7 cellular contexts compared by ENCODE assay signal in the genomic region with DNA sequence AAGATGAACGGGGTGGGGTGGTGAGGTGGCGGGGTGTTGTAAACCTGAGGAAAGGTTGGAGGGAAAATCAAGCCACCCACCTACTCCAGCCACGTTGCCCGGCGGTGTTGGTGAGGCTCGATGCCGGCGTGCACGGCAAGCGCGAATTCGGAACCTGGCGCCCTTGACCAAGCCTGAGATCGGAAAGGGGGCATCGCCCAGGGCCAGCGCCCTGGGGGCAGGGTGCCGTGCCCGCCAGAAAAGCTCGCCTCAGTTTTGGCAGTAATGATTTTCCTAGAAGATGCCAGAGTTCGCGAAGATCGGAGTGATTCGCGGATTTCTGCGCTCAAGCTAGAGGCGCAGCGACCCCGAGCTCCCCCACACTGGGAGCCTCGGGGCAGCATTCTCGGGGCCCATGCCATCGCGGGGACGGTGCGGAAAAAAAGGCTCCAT. TPM values are rescaled to one million over a fixed set of nuclear protein-coding genes. Genes with fewer than 3 reads are reported as not detected.
A peak's percentile ranks its signal among the peaks of the same experiment; 100 is the strongest.
DNase-seq lines count a peak whose midpoint lies in the region; ATAC-seq, FAIRE-seq and TF ChIP-seq lines count a peak whose summit lies in the region.

No MANE protein-coding gene starts in this region.

- H3K18ac ChIP-seq in H1 (ENCODE audit: extremely low read depth, low read length) (peak overlapping the region; percentile 32), mesendoderm (ENCODE audit: low read length) (no peak overlapping the region)

- H3K27ac Mint-ChIP-seq in activated T-helper 2 cell treated with anti-CD3 and anti-CD28 coated beads, Interferon-gamma antibody, Interleukin-2, Interleukin-4, amounts not matched to agents 10 μg/mL and 5 μg/mL and 100 μg/mL, durations not matched to agents 14 hours and 24 hours and 36 hours: no peak overlapping the region

- H3K27me3 Mint-ChIP-seq in activated T-helper 2 cell treated with anti-CD3 and anti-CD28 coated beads, Interferon-gamma antibody, Interleukin-2, Interleukin-4, amounts not matched to agents 10 μg/mL and 5 μg/mL and 100 μg/mL, durations not matched to agents 14 hours and 24 hours and 36 hours (ENCODE audit: low read depth): peaks cover 52% of the 10 kb centered on the region

- no peaks in the 10 kb centered on the region for H4K20me1 ChIP-seq in H1 (replicated peaks in 1 of 2; ENCODE audit: control insufficient read depth in 1 of 2, insufficient read depth in 2 of 2, low read length in 2 of 2)

- TF ChIP-seq CTCF in H1 (IDR thresholded peaks at IDR 0.05; ENCODE audit: control extremely low read depth in 1 of 3, insufficient read depth in 1 of 3, low read depth in 1 of 3, low read length in 3 of 3) (no peak), GM10248 (IDR thresholded peaks at IDR 0.05; ENCODE audit: control extremely low read depth, extremely low read depth, low read depth, missing control alignments) (no peak)

- peak overlapping the region; percentile 26 for H4K8ac ChIP-seq in H1 (ENCODE audit: extremely low read depth, insufficient read depth, low read length)
- H4K8ac ChIP-seq in mesendoderm (ENCODE audit: low read depth, low read length): no peak overlapping the region

- peak overlapping the region; percentile 71 for H3K9ac ChIP-seq in HUES64 (ENCODE audit: low read depth, low read length)
- H3K9ac ChIP-seq in H1 (replicated peaks in 1 of 4; ENCODE audit: extremely low read depth in 1 of 4, low read depth in 3 of 4, low read length in 3 of 4): peak overlapping the region in 3 of 4 experiments; percentile 48 to 61 (median 52); a peak in 5 of 7 replicates
- peak overlapping the region; percentile 40 for H3K9ac ChIP-seq in mesendoderm (ENCODE audit: low read length)

- TF ChIP-seq RAD21 in H1 (IDR thresholded peaks at IDR 0.05 in 1 of 2, conservative IDR thresholded peaks at IDR 0.05 in 1 of 2; ENCODE audit: low read depth in 2 of 2, low read length in 2 of 2): no peak

- H2BK120ac ChIP-seq in H1 (replicated peaks; ENCODE audit: low read depth, low read length) (no peak overlapping the region), mesendoderm (ENCODE audit: low read depth, low read length) (no peak overlapping the region)

- no peak overlapping the region for H3K14ac ChIP-seq in H1 (ENCODE audit: insufficient read length)

- no peaks in the 10 kb centered on the region for H3K79me2 ChIP-seq in H1 (ENCODE audit: control insufficient read depth in 1 of 2, insufficient read depth in 2 of 2, low read length in 2 of 2)
- H3K79me2 ChIP-seq in mesendoderm (ENCODE audit: control insufficient read depth, insufficient read depth, low read length): no peaks in the 10 kb centered on the region

- H3K9me3 ChIP-seq in HUES64 (ENCODE audit: insufficient read depth, low read depth, low read length) (no peaks in the 10 kb centered on the region), H1 (ENCODE audit: insufficient read depth in 2 of 2, low read depth in 1 of 2, low read length in 1 of 2) (no peaks in the 10 kb centered on the region), thymus (ENCODE audit: control insufficient read depth) (no peaks in the 10 kb centered on the region)

- H3K23ac ChIP-seq in H1 (ENCODE audit: insufficient read length) (no peak overlapping the region), mesendoderm (ENCODE audit: low read length) (peak overlapping the region; percentile 18)

- peak overlapping the region; percentile 55; the same call in 1 of the 2 replicates for H2AFZ ChIP-seq in H1 (ENCODE audit: low read length)

- H4K5ac ChIP-seq in H1 (ENCODE audit: insufficient read length, low read depth, low read length): no peak overlapping the region
- H4K5ac ChIP-seq in mesendoderm (ENCODE audit: low read length): no peak overlapping the region

- H3K4me1 Mint-ChIP-seq in activated T-helper 2 cell treated with anti-CD3 and anti-CD28 coated beads, Interferon-gamma antibody, Interleukin-2, Interleukin-4, amounts not matched to agents 10 μg/mL and 5 μg/mL and 100 μg/mL, durations not matched to agents 14 hours and 24 hours and 36 hours (ENCODE audit: low read depth): peaks cover 2% of the 10 kb centered on the region

- H3K4me3 ChIP-seq in HUES64 (ENCODE audit: low read length) (peak overlapping the region; percentile 69), H1 (ENCODE audit: extremely low read depth in 1 of 4, insufficient read depth in 2 of 4, low read depth in 3 of 4, low read length in 4 of 4) (peak overlapping the region; percentile 45 to 80 (median 64)), mesendoderm (ENCODE audit: low read length) (no peak overlapping the region), thymus (ENCODE audit: low read length) (peak overlapping the region; percentile 34)

- DNase-seq in H1 (ENCODE audit: low read depth in 1 of 2, low spot score in 2 of 2): peak in 1 of 2 experiments; percentile 76
- no peak for DNase-seq in mesendoderm
- DNase-seq in activated T-helper 2 cell treated with anti-CD3 and anti-CD28 coated beads, Interferon-gamma antibody, Interleukin-2, Interleukin-4, amounts not matched to agents 10 μg/mL and 5 μg/mL and 100 μg/mL, durations not matched to agents 14 hours and 24 hours and 36 hours (ENCODE audit: low spot score): no peak
- DNase-seq in GM10248 (ENCODE audit: extremely low spot score): no peak

- H2AK5ac ChIP-seq in H1 (ENCODE audit: low read depth, low read length): no peak overlapping the region
- H2AK5ac ChIP-seq in mesendoderm (ENCODE audit: low read length): no peak overlapping the region

- POLR2A ChIA-PET in H1 (lab: Charles Lee; ENCODE audit: partially characterized antibody): no interaction called here
- POLR2A ChIA-PET in GM10248 (lab: Yijun Ruan, JAX): no interaction called here

- H3K56ac ChIP-seq in H1 (replicated peaks; ENCODE audit: insufficient read length, low read depth, low read length) (no peak overlapping the region), mesendoderm (ENCODE audit: low read length) (peak overlapping the region; percentile 80)

- intact Hi-C loops in activated T-helper 2 cell treated with anti-CD3 and anti-CD28 coated beads, Interferon-gamma antibody, Interleukin-2, Interleukin-4, amounts not matched to agents 10 μg/mL and 5 μg/mL and 100 μg/mL, durations not matched to agents 14 hours and 24 hours and 36 hours (cut with micrococcal nuclease): no loop called here

- H3K4me2 ChIP-seq in H1 (ENCODE audit: insufficient read depth in 1 of 2, low read depth in 2 of 2, low read length in 2 of 2): peak overlapping the region; percentile 86 to 95
- H3K4me2 ChIP-seq in mesendoderm (ENCODE audit: low read length): peak overlapping the region; percentile 69

- H3K4me3 Mint-ChIP-seq in activated T-helper 2 cell treated with anti-CD3 and anti-CD28 coated beads, Interferon-gamma antibody, Interleukin-2, Interleukin-4, amounts not matched to agents 10 μg/mL and 5 μg/mL and 100 μg/mL, durations not matched to agents 14 hours and 24 hours and 36 hours (ENCODE audit: low read depth): no peak overlapping the region

- H3K4me1 ChIP-seq in HUES64 (ENCODE audit: insufficient read depth, low read length) (peaks cover 25% of the 10 kb centered on the region), H1 (replicated peaks in 1 of 4; ENCODE audit: control insufficient read depth in 3 of 4, insufficient read depth in 4 of 4, low read length in 3 of 4) (peaks cover 2 to 13% (median 5%) of the 10 kb centered on the region in 4 experiments; a peak in 5 of 7 replicates), mesendoderm (ENCODE audit: control insufficient read depth, low read depth, low read length) (no peaks in the 10 kb centered on the region), thymus (ENCODE audit: control insufficient read depth, insufficient read depth, low read length) (no peaks in the 10 kb centered on the region)

- H3K9me3 Mint-ChIP-seq in activated T-helper 2 cell treated with anti-CD3 and anti-CD28 coated beads, Interferon-gamma antibody, Interleukin-2, Interleukin-4, amounts not matched to agents 10 μg/mL and 5 μg/mL and 100 μg/mL, durations not matched to agents 14 hours and 24 hours and 36 hours: no peaks in the 10 kb centered on the region

- whole genome bisulfite sequencing in HUES64: 11% methylated on average over 32 of the region's 34 CpGs
- 5% methylated on average over 34 of the region's 34 CpGs; no CpG with 5 or more reads in 1 of the 2 experiments for WGBS in H1 (ENCODE audit: extremely low coverage in 1 of 2, insufficient coverage in 1 of 2, insufficient read length in 1 of 2, insufficient replicate concordance in 2 of 2, low coverage in 1 of 2, low lambda C conversion rate in 2 of 2, missing lambda C conversion rate in 1 of 2), 2 experiments
- WGBS in mesendoderm (ENCODE audit: extremely low coverage, insufficient coverage, low lambda C conversion rate): no CpG with 5 or more reads among the region's 34 CpGs
- WGBS in thymus: 6% methylated on average over 34 of the region's 34 CpGs

- H2BK12ac ChIP-seq in H1 (ENCODE audit: low read depth, low read length): peak overlapping the region; percentile 80; the same call in 1 of the 2 replicates

- CTCF ChIA-PET in H1 (lab: Charles Lee; ENCODE audit: partially characterized antibody): interaction anchor here (0.6 to 3.3 kb wide), 2 partner anchors 84 to 209 kb away, joined by 3 to 9 read pairs; no protein-coding TSS in a partner anchor
- CTCF ChIA-PET in GM10248 (lab: Yijun Ruan, JAX): no interaction called here

- H3K79me1 ChIP-seq in H1 (ENCODE audit: low read depth, low read length) (no peaks in the 10 kb centered on the region), mesendoderm (ENCODE audit: low read length) (no peaks in the 10 kb centered on the region)

- TF ChIP-seq POLR2A in H1 (IDR thresholded peaks at IDR 0.05; ENCODE audit: control extremely low read depth in 1 of 2, low read depth in 2 of 2, low read length in 2 of 2): no peak

- H3K27ac ChIP-seq in HUES64 (ENCODE audit: low read depth, low read length): no peak overlapping the region
- H3K27ac ChIP-seq in H1 (ENCODE audit: low read depth, low read length): no peak overlapping the region
- H3K27ac ChIP-seq in mesendoderm (ENCODE audit: low read depth, low read length): no peak overlapping the region
- H3K27ac ChIP-seq in thymus (ENCODE audit: low read depth): no peak overlapping the region

- no peak overlapping the region; the same call in 1 of the 2 replicates for H2BK20ac ChIP-seq in H1 (ENCODE audit: low read length)

- H3K36me3 ChIP-seq in HUES64 (ENCODE audit: insufficient read depth, low read length): no peaks in the 10 kb centered on the region
- no peaks in the 10 kb centered on the region for H3K36me3 ChIP-seq in H1 (ENCODE audit: control insufficient read depth in 2 of 4, insufficient read depth in 4 of 4, low read length in 3 of 4)
- no peaks in the 10 kb centered on the region for H3K36me3 ChIP-seq in mesendoderm (ENCODE audit: control insufficient read depth, insufficient read depth, low read length)
- no peaks in the 10 kb centered on the region for H3K36me3 ChIP-seq in thymus (ENCODE audit: control insufficient read depth, insufficient read depth)

- H2BK5ac ChIP-seq in H1 (ENCODE audit: low read depth, low read length) (no peak overlapping the region), mesendoderm (ENCODE audit: low read length) (no peak overlapping the region)

- H2BK15ac ChIP-seq in H1 (ENCODE audit: low read length): no peak overlapping the region
- no peak overlapping the region for H2BK15ac ChIP-seq in mesendoderm (replicated peaks; ENCODE audit: low read depth)

- peaks cover 14% of the 10 kb centered on the region for H3K23me2 ChIP-seq in H1 (ENCODE audit: low read depth, low read length)

- H3K4ac ChIP-seq in H1 (replicated peaks; ENCODE audit: insufficient read length, low read depth, low read length): no peak overlapping the region
- H3K4ac ChIP-seq in mesendoderm (ENCODE audit: low read depth, low read length): no peak overlapping the region

- no peak overlapping the region for H4K91ac ChIP-seq in H1 (replicated peaks; ENCODE audit: insufficient read length, low read length)

- no peak for FAIRE-seq in H1 (lab: Jason Lieb, UNC)

- TF ChIP-seq EP300 in H1 (IDR thresholded peaks at IDR 0.05; ENCODE audit: borderline replicate concordance in 1 of 2, low read depth in 2 of 2, low read length in 2 of 2): no peak

- H3K27me3 ChIP-seq in HUES64 (ENCODE audit: insufficient read depth, low read length): peaks cover 70% of the 10 kb centered on the region
- H3K27me3 ChIP-seq in H1 (replicated peaks in 1 of 4; ENCODE audit: control insufficient read depth in 3 of 4, extremely low read depth in 1 of 4, insufficient read depth in 3 of 4, low read length in 3 of 4): peaks cover 8 to 43% (median 32%) of the 10 kb centered on the region in 4 experiments
- H3K27me3 ChIP-seq in mesendoderm (ENCODE audit: insufficient read depth, low read length, poor library complexity): peaks cover 31% of the 10 kb centered on the region
- H3K27me3 ChIP-seq in thymus (ENCODE audit: control insufficient read depth, insufficient read depth): peaks cover 39% of the 10 kb centered on the region

- H3K36me3 Mint-ChIP-seq in activated T-helper 2 cell treated with anti-CD3 and anti-CD28 coated beads, Interferon-gamma antibody, Interleukin-2, Interleukin-4, amounts not matched to agents 10 μg/mL and 5 μg/mL and 100 μg/mL, durations not matched to agents 14 hours and 24 hours and 36 hours (ENCODE audit: low read depth): no peaks in the 10 kb centered on the region

- ATAC-seq in GM21717 (IDR thresholded peaks at IDR 0.05; ENCODE audit: unreplicated experiment): no peak

RNA-seq across cellular contexts. Expression of gene STXBP6, which starts 0.8 kb away (rescaled TPM):
- polyA plus RNA-seq in HUES64 (2013, experiment 1 of 2): 5.5 TPM
- polyA plus RNA-seq in HUES64 (2013, experiment 2 of 2): 4.4 TPM
- 18.1 and 19.3 TPM in 2 replicates for total RNA-seq in H1 (2021; fragmentation: NEBNext Ultra II Directional; extraction: Animal tissue kit (Norgen Biotek cat#: 25700))
- polyA plus RNA-seq in H1 (2011; rRNA removed) (6.0 and 9.4 TPM in 2 replicates), thymus (8.3 TPM)
- 12.9 TPM for polyA plus RNA-seq in H1 (2011; cell fraction: cytosol; rRNA removed)
- 6.3 TPM for polyA plus RNA-seq in H1 (2011; cell fraction: nucleus; rRNA removed)
- polyA plus RNA-seq in H1 (2012, experiment 1 of 2): 9.1 to 11.2 TPM (median 10.4 TPM) in 4 replicates
- 7.8 TPM for polyA plus RNA-seq in H1 (2012, experiment 2 of 2)
- 6.9 TPM for polyA plus RNA-seq in H1 (2013, experiment 1 of 2)
- 7.3 TPM for polyA plus RNA-seq in H1 (2013, experiment 2 of 2)
- polyA minus RNA-seq in H1 (2011; rRNA and poly(A)+ RNA removed): 15.9 and 20.1 TPM in 2 replicates
- 10.1 TPM for polyA minus RNA-seq in H1 (2011; cell fraction: cytosol; rRNA and poly(A)+ RNA removed)
- polyA minus RNA-seq in H1 (2011; cell fraction: nucleus; rRNA and poly(A)+ RNA removed): 17.1 TPM
- 4.3 TPM for polyA plus RNA-seq in mesendoderm (2013, experiment 1 of 2)
- 4.6 TPM for polyA plus RNA-seq in mesendoderm (2013, experiment 2 of 2)
- total RNA-seq in activated T-helper 2 cell treated with anti-CD3 and anti-CD28 coated beads, Interferon-gamma antibody, Interleukin-2, Interleukin-4, amounts not matched to agents 10 μg/mL and 5 μg/mL and 100 μg/mL, durations not matched to agents 14 hours and 24 hours and 36 hours: not detected in 2 replicates

Comparison
In these comparisons a context has a peak if more than half of its experiments do, and no peak if none do; other contexts are left out.
1. RNA of gene STXBP6, which starts 0.8 kb away (total RNA-seq): 18.1 to 19.3 TPM in H1; not detected in activated T-helper 2 cell treated with anti-CD3 and anti-CD28 coated beads, Interferon-gamma antibody, Interleukin-2, Interleukin-4, amounts not matched to agents 10 μg/mL and 5 μg/mL and 100 μg/mL, durations not matched to agents 14 hours and 24 hours and 36 hours; every median in the first group is over 10 times any median in the second.
2. Peak in every context shown above with its lines, with median percentiles within 50 percentile points of each other: H3K9ac ChIP-seq.